In the genomic region with DNA sequence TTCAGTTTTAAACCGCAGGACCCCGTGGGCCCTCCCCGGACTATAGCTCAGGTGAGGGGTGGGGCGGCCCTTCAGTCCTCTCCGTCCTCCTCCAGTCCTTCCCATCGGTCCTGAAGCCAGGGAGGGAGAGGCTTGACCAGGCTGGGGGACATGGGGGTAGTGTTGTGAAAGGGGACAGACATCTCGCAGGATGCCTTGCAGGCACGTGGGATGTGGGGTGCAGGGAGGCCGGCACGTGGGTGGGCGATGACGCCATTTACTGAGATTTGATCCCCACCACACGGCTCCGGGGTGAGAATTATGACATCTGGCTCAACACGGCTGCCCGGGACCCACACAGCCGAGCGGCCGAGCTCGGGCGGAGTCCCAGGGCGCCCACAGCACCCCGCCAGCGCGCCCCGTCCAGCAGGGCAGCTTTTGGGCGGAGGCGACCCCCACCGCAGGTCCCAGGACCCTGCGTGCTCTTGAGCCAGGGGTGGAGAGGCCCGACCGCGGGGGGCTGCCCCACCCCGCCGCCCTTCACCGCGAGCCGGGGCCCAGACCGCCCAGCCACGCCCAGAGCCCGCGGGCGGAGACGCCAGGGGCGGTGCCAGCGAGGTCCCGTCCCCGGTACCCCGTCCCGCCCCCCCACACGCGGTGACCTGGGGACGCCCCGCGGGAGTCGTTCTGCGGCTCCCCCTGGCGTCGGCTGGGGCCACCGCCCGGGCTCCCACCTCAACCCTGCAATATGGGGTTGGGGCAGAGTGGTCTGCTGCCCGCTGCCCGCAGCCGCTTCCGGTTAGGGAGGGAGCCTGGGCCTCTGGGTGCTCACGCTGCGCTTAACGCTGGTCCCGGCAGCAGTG, we compare ENCODE assay signal across 9 cellular contexts. TPM values are rescaled to one million over a fixed set of nuclear protein-coding genes. Genes with fewer than 3 reads are reported as not detected.
DNase-seq lines count a peak whose midpoint lies in the region; ATAC-seq and TF ChIP-seq lines count a peak whose summit lies in the region.
"Had no signal": no experiment of that assay in that cellular context is flagged by ENCODE, and none has a peak within 500 bp of the region (broad histone marks: within the 10 kb centered on the region; RNA-seq: fewer than 3 reads in every experiment).

No MANE protein-coding gene starts in this region.

- no peaks in the 10 kb centered on the region for H3K9me2 ChIP-seq in PC-3 (replicated peaks; ENCODE audit: low read length)

- H3K4me1 ChIP-seq in PC-3 (ENCODE audit: insufficient read depth, low read length): no peaks in the 10 kb centered on the region; the same call in 1 of the 2 replicates

- H3K79me2 ChIP-seq in PC-3 (ENCODE audit: low read length): no peaks in the 10 kb centered on the region

- H3K27ac ChIP-seq in PC-3 (ENCODE audit: low read length) (no peak overlapping the region), skin epidermis (peak overlapping the region in 11 of 21 experiments; percentile 7 to 69 (median 32))

- peak overlapping the region; percentile 79 for H3K4me2 ChIP-seq in PC-3 (ENCODE audit: low read length)

- H4K20me1 ChIP-seq in PC-3 (ENCODE audit: low read length): no peaks in the 10 kb centered on the region

- CTCF ChIA-PET in PC-3 (lab: Charles Lee): no interaction called here

- no peaks in the 10 kb centered on the region for H3F3A ChIP-seq in PC-3 (ENCODE audit: low read length, unreplicated experiment)

- peak; percentile 72 for ATAC-seq in PC-3
- peak; percentile 68 to 72 for ATAC-seq in left cardiac atrium
- no peak for ATAC-seq in GM21737 (IDR thresholded peaks at IDR 0.05; ENCODE audit: unreplicated experiment)

- TF ChIP-seq CTCF in HFF-Myc (IDR thresholded peaks at IDR 0.05; ENCODE audit: low read depth, low read length, missing control alignments): peak; percentile 35
- TF ChIP-seq CTCF in PC-3 (conservative IDR thresholded peaks at IDR 0.05; ENCODE audit: low read depth, low read length): peak; percentile 51

- H2AFZ ChIP-seq in PC-3 (ENCODE audit: low read length): peak overlapping the region; percentile 83

- BruUV-seq in PC-3 (replicated peaks; lab: Mats Ljungman, UMichigan): no TSS peak

- H3K36me3 ChIP-seq in PC-3 (ENCODE audit: low read depth, low read length): no peaks in the 10 kb centered on the region

- H3K4me3 ChIP-seq in HFF-Myc (replicated peaks; ENCODE audit: low read depth, low read length) (peak overlapping the region; percentile 33), PC-3 (ENCODE audit: low read length) (peak overlapping the region; percentile 61), skin epidermis (peak overlapping the region; percentile 18 to 41 (median 36))

- H3K9ac ChIP-seq in PC-3 (ENCODE audit: low read length): peak overlapping the region; percentile 40

- H3K9me3 ChIP-seq in PC-3 (ENCODE audit: low read length): no peaks in the 10 kb centered on the region

- no peaks in the 10 kb centered on the region for H3K27me3 ChIP-seq in PC-3 (ENCODE audit: low read length)

- DNase-seq in Daoy (ENCODE audit: low read depth): peak; percentile 65
- DNase-seq in HFF-Myc (ENCODE audit: extremely low read depth, low read depth): no peak
- DNase-seq in PC-3: peak; percentile 56
- peak; percentile 66 for DNase-seq in activated gamma-delta T cell (lab: John Stamatoyannopoulos, UW)
- DNase-seq in left cardiac atrium: peak; percentile 66
- no peak for DNase-seq in SHP77 (lab: John Stamatoyannopoulos, UW)

- intact Hi-C loops in PC-3 (cut with micrococcal nuclease) (no loop called here), left cardiac atrium (cut with DNase I) (no loop called here)

- POLR2A ChIA-PET in PC-3 (lab: Charles Lee; ENCODE audit: unreplicated experiment): no interaction called here

RNA-seq across cellular contexts. Expression of a gene that starts 3.3 kb away (rescaled TPM):
- 0.97 TPM in 1 of 2 replicates, not detected in the other for total RNA-seq in Daoy (2014; rRNA removed; shearing (Covaris generic))
- 1.4 and 2.0 TPM in 2 replicates for total RNA-seq in PC-3 (2014; rRNA removed)
- total RNA-seq in left cardiac atrium: under 1 TPM; 0.91 to 0.92 TPM
- total RNA-seq: activated CD8-positive, alpha-beta memory T cell treated with anti-CD3 and anti-CD28 coated beads for 36 hours had no signal

RNA-seq across cellular contexts. Expression of a gene that starts 7.3 kb away (rescaled TPM):
- total RNA-seq in Daoy (2014; rRNA removed; shearing (Covaris generic)): not detected in 2 replicates
- total RNA-seq in PC-3 (2014; rRNA removed) (not detected in 2 replicates), left cardiac atrium (under 1 TPM in 1 of 2 donors, not detected in 1; 0.47 TPM)
- total RNA-seq: activated CD8-positive, alpha-beta memory T cell treated with anti-CD3 and anti-CD28 coated beads for 36 hours had no signal

RNA-seq across cellular contexts. Expression of a gene that starts 32.0 kb away (rescaled TPM):
- 137 and 142 TPM in 2 replicates for total RNA-seq in Daoy (2014; rRNA removed; shearing (Covaris generic))
- 80.7 and 87.3 TPM in 2 replicates for total RNA-seq in PC-3 (2014; rRNA removed)
- 10 to 100 TPM; 60.2 to 72.0 TPM for total RNA-seq in left cardiac atrium

RNA-seq across cellular contexts. Expression of a gene that starts 33.9 kb away (rescaled TPM):
- 51.5 and 71.6 TPM in 2 replicates for total RNA-seq in Daoy (2014; rRNA removed; shearing (Covaris generic))
- total RNA-seq in PC-3 (2014; rRNA removed) (73.0 and 89.2 TPM in 2 replicates), left cardiac atrium (10 to 100 TPM; 57.3 to 79.2 TPM)

Comparison
In these comparisons a context has a peak if more than half of its experiments do, and no peak if none do; other contexts are left out.
1. DNase-seq: peak in Daoy (single experiment), PC-3 (single experiment), activated gamma-delta T cell (single experiment) and left cardiac atrium (single experiment); none in HFF-Myc (single experiment) and SHP77 (0 of 2).
2. Peak in every context shown above with its lines, with median percentiles within 50 percentile points of each other: H3K4me3 ChIP-seq.